Comparison of ENCODE assay signal across 8 cellular contexts in genomic region chr15:74695597-74696397, GRCh38. TPM values are rescaled to one million over a fixed set of nuclear protein-coding genes. Genes with fewer than 3 reads are reported as not detected.
DNase-seq lines count a peak whose midpoint lies in the region; ATAC-seq and TF ChIP-seq lines count a peak whose summit lies in the region.

TSS of gene EDC3 (minus strand) at chr15:74696024. CDS start at chr15:74675124, 20,900 bp downstream.

- H3K27me3 ChIP-seq in AG04450 (ENCODE audit: control insufficient read depth, insufficient read depth, low read length): no peaks in the 10 kb centered on the region
- H3K27me3 ChIP-seq in duodenal mucosa (ENCODE audit: control insufficient read depth in 1 of 2, insufficient read depth in 2 of 2, low read length in 2 of 2): no peaks in the 10 kb centered on the region
- no peaks in the 10 kb centered on the region for H3K27me3 ChIP-seq in right lobe of liver

- 0% methylated on average over 2 of the region's 46 CpGs for WGBS in right lobe of liver (ENCODE audit: insufficient coverage, low coverage, low lambda C conversion rate, missing lambda C conversion rate)

- peak within 1 kb of the TSS; percentile 93 for H3K27ac Mint-ChIP-seq in activated CD4-positive, alpha-beta memory T cell treated with anti-CD3 and anti-CD28 coated beads for 36 hours

- H3K9ac ChIP-seq in duodenal mucosa (ENCODE audit: low read depth in 1 of 2, low read length in 2 of 2): peak within 1 kb of the TSS; percentile 79 to 95

- peak within 1 kb of the TSS; percentile 93 for H3K4me3 ChIP-seq in AG04450 (ENCODE audit: low read depth, low read length)
- peak within 1 kb of the TSS; percentile 90 to 92 for H3K4me3 ChIP-seq in duodenal mucosa (ENCODE audit: low read depth in 1 of 2, low read length in 2 of 2)
- H3K4me3 ChIP-seq in right lobe of liver: peak within 1 kb of the TSS; percentile 83 to 86 (median 84)

- ATAC-seq in GM19025 (IDR thresholded peaks at IDR 0.05; ENCODE audit: low read depth, unreplicated experiment): peak; percentile 82
- peak; percentile 81 for ATAC-seq in HG03442 (IDR thresholded peaks at IDR 0.05; ENCODE audit: unreplicated experiment)
- ATAC-seq in right lobe of liver: peak; percentile 87 to 98 (median 96)

- no peak for TF ChIP-seq POLR2A in right lobe of liver (IDR thresholded peaks at IDR 0.05)

- H3K9me3 ChIP-seq in AG04450 (ENCODE audit: control insufficient read depth, insufficient read depth, low read length): peaks cover 3% of the 10 kb centered on the region; the same call in 1 of the 2 replicates
- no peaks in the 10 kb centered on the region for H3K9me3 ChIP-seq in duodenal mucosa (ENCODE audit: control insufficient read depth in 1 of 2, low read length in 2 of 2)
- H3K9me3 ChIP-seq in right lobe of liver: no peaks in the 10 kb centered on the region

- TF ChIP-seq CTCF in AG04450 (IDR thresholded peaks at IDR 0.05; ENCODE audit: low read depth, low read length) (no peak), right lobe of liver (IDR thresholded peaks at IDR 0.05) (peak in 1 of 4 donors; percentile 7)

- peaks cover 12 to 17% of the 10 kb centered on the region in 2 donors for H3K4me1 ChIP-seq in duodenal mucosa (ENCODE audit: control insufficient read depth in 1 of 2, insufficient read depth in 2 of 2, low read length in 2 of 2)
- peaks cover 0 to 13% (median 0%) of the 10 kb centered on the region in 4 donors for H3K4me1 ChIP-seq in right lobe of liver

- H3K27ac ChIP-seq in AG04450 (ENCODE audit: low read depth, low read length): peak within 1 kb of the TSS; percentile 63
- H3K27ac ChIP-seq in duodenal mucosa (ENCODE audit: low read depth, low read length): peak within 1 kb of the TSS; percentile 30
- peak within 1 kb of the TSS; percentile 52 to 58 (median 53) for H3K27ac ChIP-seq in right lobe of liver

- POLR2A ChIA-PET in AG04450 (lab: Yijun Ruan, JAX): no interaction called here
- POLR2A ChIA-PET in activated CD4-positive, alpha-beta memory T cell treated with anti-CD3 and anti-CD28 coated beads for 36 hours (lab: Charles Lee): interaction anchor here (1.6 kb wide), 1 partner anchor 30 kb away, joined by 4 read pairs; the partner anchor contains the start of gene CYP1A1

- no peaks in the 10 kb centered on the region for H3K27me3 Mint-ChIP-seq in activated CD4-positive, alpha-beta memory T cell treated with anti-CD3 and anti-CD28 coated beads for 36 hours

- H3K36me3 ChIP-seq in duodenal mucosa (ENCODE audit: control insufficient read depth in 1 of 2, insufficient read depth in 2 of 2, low read length in 2 of 2) (no peaks in the 10 kb centered on the region), right lobe of liver (no peaks in the 10 kb centered on the region)

- intact Hi-C loops in activated CD4-positive, alpha-beta memory T cell treated with anti-CD3 and anti-CD28 coated beads for 36 hours (cut with micrococcal nuclease): loop anchor here (2.0 kb wide), 1 partner anchor 327 kb away; the partner anchor contains the start of gene PPCDC
- intact Hi-C loops in right lobe of liver (cut with DNase I): no loop called here

- H3K4me3 Mint-ChIP-seq in activated CD4-positive, alpha-beta memory T cell treated with anti-CD3 and anti-CD28 coated beads for 36 hours: peak within 1 kb of the TSS; percentile 100

- CTCF ChIA-PET in AG04450 (lab: Charles Lee): interaction anchor here (1.6 kb wide), 1 partner anchor 64 kb away, joined by 10 read pairs; no protein-coding TSS in a partner anchor
- CTCF ChIA-PET in activated CD4-positive, alpha-beta memory T cell treated with anti-CD3 and anti-CD28 coated beads for 36 hours (lab: Charles Lee): interaction anchor here (0.7 to 2.2 kb wide), 5 partner anchors 60 to 130 kb away, joined by 3 to 10 read pairs (median 3); no protein-coding TSS in a partner anchor

- H3K4me1 Mint-ChIP-seq in activated CD4-positive, alpha-beta memory T cell treated with anti-CD3 and anti-CD28 coated beads for 36 hours (ENCODE audit: low read depth): peaks cover 38% of the 10 kb centered on the region

- DNase-seq in AG04450 (ENCODE audit: low read depth, low spot score): peak; percentile 23
- peak; percentile 84 for DNase-seq in NCI-H748 (lab: John Stamatoyannopoulos, UW; ENCODE audit: unreplicated experiment)
- DNase-seq in activated CD4-positive, alpha-beta memory T cell treated with anti-CD3 and anti-CD28 coated beads for 36 hours: peak; percentile 90
- DNase-seq in right lobe of liver: peak; percentile 88 to 91 (median 89)
- peak; percentile 90 for DNase-seq in stimulated activated CD4-positive, alpha-beta T cell treated with anti-CD3 and anti-CD28 coated beads, Interleukin-4, amount 100 ng/mL, for 24 hours

- H3K9me3 Mint-ChIP-seq in activated CD4-positive, alpha-beta memory T cell treated with anti-CD3 and anti-CD28 coated beads for 36 hours: no peaks in the 10 kb centered on the region

- peaks cover 3% of the 10 kb centered on the region for H3K36me3 Mint-ChIP-seq in activated CD4-positive, alpha-beta memory T cell treated with anti-CD3 and anti-CD28 coated beads for 36 hours

RNA-seq across cellular contexts. Expression of gene EDC3, which starts in this region (rescaled TPM):
- polyA plus RNA-seq in AG04450 (2011; rRNA removed): 37.1 and 43.6 TPM in 2 replicates
- 51.4 and 72.0 TPM in 2 replicates for polyA minus RNA-seq in AG04450 (2011; rRNA and poly(A)+ RNA removed)
- total RNA-seq in activated CD4-positive, alpha-beta memory T cell treated with anti-CD3 and anti-CD28 coated beads for 36 hours: 10 to 100 TPM; 36.8 to 39.9 TPM
- total RNA-seq in right lobe of liver: 10 to 100 TPM; 10.9 to 16.2 (median 11.8) TPM

Comparison
In these comparisons a context has a peak if more than half of its experiments do, and no peak if none do; other contexts are left out.
1. Peak in every context shown above with its lines: DNase-seq, ATAC-seq, H3K4me3 ChIP-seq and H3K27ac ChIP-seq.
2. DNase-seq: peak in every context shown above with its lines; median percentile 90 in activated CD4-positive, alpha-beta memory T cell treated with anti-CD3 and anti-CD28 coated beads for 36 hours; 90 in stimulated activated CD4-positive, alpha-beta T cell treated with anti-CD3 and anti-CD28 coated beads, Interleukin-4, amount 100 ng/mL, for 24 hours; 89 in right lobe of liver; 84 in NCI-H748; 23 in AG04450.